2 cellular contexts compared by ENCODE assay signal in the genomic region with DNA sequence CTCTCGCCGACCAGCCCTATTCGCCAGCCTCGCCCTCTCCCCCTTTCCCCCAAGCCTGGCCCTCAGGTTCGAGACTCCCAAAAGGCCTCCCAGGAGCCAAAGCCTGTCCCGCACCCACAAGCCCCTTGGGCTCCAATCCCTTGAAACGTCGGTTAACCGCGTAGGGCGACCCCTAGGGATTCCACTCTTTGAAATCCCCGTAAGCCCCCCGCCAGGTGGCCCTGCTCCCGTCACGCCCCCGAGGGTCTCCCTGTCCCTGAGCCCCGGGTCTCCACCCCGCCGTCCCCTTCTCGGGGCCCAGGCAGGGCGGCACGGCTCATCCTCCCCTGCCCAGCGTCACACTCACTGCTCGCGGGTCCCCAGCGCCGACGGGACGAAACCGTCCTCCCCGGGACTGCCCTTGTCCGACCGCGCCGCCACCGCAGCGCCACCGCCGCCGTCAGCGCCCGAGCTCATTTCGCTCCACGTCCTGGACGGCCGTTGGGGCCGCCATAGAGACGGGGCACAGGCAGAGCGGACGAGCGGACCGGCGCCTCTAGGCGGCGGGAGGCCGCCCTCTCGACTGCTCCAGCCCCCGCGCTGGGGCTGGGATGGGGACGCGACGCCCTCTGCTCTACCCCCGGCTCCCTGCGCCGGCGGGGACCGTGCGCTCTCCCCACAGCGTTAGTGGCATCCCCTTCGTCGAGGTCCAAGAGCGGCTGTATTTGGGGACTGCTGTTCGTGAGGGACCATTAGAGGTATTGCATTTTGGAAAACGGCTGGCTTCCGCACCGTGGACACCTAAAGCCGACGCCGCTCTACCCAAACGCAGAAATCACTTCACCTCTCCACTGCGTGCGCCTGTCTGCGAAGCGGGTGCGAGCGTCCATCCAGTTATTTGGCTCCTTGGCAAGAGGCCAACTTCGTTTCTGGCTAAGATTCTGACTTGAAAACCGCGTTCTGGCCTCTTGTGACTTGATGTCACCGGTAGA.
A peak's percentile ranks its signal among the peaks of the same experiment; 100 is the strongest.
TF ChIP-seq lines count a peak whose summit lies in the region.

A gene (minus strand): TSS at position 510 of the 971 bp plus-strand sequence. CDS start 54 bp downstream, at position 456.

TF ChIP-seq in HEK293T, 16 proteins besides CTCF, POLR2A, EP300 and RAD21 (continued from another document):
- no peak for TF ChIP-seq ARNT (IDR thresholded peaks at IDR 0.05)

TF ChIP-seq in SK-N-SH, 30 proteins besides CTCF, POLR2A, EP300 and RAD21 (continued from another document):
- TF ChIP-seq, protein P1, sequence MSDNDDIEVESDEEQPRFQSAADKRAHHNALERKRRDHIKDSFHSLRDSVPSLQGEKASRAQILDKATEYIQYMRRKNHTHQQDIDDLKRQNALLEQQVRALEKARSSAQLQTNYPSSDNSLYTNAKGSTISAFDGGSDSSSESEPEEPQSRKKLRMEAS (IDR thresholded peaks at IDR 0.05; ENCODE audit: low read depth): peak; percentile 59
- TF ChIP-seq RFX5 (IDR thresholded peaks at IDR 0.05; ENCODE audit: low read length) (no peak), TEAD4 (IDR thresholded peaks at IDR 0.05; ENCODE audit: borderline replicate concordance, insufficient read depth) (no peak), SMC3 (IDR thresholded peaks at IDR 0.05; ENCODE audit: low read depth, low read length) (no peak), FOXM1 (IDR thresholded peaks at IDR 0.05; ENCODE audit: low read depth) (no peak; the same call in 1 of the 2 replicates), RCOR1 (IDR thresholded peaks at IDR 0.05; ENCODE audit: low read length) (no peak; the same call in 1 of the 2 replicates), JUND (IDR thresholded peaks at IDR 0.05) (no peak), GATA2 (CRISPR knock-in tag; IDR thresholded peaks at IDR 0.05) (no peak), MEF2A (IDR thresholded peaks at IDR 0.05; ENCODE audit: borderline replicate concordance, low read depth) (no peak), FOSL2 (IDR thresholded peaks at IDR 0.05; ENCODE audit: borderline replicate concordance, low read depth) (no peak), NRF1 (IDR thresholded peaks at IDR 0.05; ENCODE audit: low read depth, low read length) (no peak), POLR2AphosphoS5 (IDR thresholded peaks at IDR 0.05; ENCODE audit: low read depth, low read length) (peak; percentile 74), RXRA (IDR thresholded peaks at IDR 0.05; ENCODE audit: borderline replicate concordance, low read depth) (no peak), TCF12 (IDR thresholded peaks at IDR 0.05) (peak; percentile 18; the same call in 1 of the 2 replicates), ELF1 (IDR thresholded peaks at IDR 0.05) (peak; percentile 54; the same call in 1 of the 2 replicates)
- TF ChIP-seq, protein P2, sequence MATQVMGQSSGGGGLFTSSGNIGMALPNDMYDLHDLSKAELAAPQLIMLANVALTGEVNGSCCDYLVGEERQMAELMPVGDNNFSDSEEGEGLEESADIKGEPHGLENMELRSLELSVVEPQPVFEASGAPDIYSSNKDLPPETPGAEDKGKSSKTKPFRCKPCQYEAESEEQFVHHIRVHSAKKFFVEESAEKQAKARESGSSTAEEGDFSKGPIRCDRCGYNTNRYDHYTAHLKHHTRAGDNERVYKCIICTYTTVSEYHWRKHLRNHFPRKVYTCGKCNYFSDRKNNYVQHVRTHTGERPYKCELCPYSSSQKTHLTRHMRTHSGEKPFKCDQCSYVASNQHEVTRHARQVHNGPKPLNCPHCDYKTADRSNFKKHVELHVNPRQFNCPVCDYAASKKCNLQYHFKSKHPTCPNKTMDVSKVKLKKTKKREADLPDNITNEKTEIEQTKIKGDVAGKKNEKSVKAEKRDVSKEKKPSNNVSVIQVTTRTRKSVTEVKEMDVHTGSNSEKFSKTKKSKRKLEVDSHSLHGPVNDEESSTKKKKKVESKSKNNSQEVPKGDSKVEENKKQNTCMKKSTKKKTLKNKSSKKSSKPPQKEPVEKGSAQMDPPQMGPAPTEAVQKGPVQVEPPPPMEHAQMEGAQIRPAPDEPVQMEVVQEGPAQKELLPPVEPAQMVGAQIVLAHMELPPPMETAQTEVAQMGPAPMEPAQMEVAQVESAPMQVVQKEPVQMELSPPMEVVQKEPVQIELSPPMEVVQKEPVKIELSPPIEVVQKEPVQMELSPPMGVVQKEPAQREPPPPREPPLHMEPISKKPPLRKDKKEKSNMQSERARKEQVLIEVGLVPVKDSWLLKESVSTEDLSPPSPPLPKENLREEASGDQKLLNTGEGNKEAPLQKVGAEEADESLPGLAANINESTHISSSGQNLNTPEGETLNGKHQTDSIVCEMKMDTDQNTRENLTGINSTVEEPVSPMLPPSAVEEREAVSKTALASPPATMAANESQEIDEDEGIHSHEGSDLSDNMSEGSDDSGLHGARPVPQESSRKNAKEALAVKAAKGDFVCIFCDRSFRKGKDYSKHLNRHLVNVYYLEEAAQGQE (IDR thresholded peaks at IDR 0.05; ENCODE audit: low read depth, low read length): peak; percentile 57; the same call in 1 of the 2 replicates
- TF ChIP-seq, protein P3, sequence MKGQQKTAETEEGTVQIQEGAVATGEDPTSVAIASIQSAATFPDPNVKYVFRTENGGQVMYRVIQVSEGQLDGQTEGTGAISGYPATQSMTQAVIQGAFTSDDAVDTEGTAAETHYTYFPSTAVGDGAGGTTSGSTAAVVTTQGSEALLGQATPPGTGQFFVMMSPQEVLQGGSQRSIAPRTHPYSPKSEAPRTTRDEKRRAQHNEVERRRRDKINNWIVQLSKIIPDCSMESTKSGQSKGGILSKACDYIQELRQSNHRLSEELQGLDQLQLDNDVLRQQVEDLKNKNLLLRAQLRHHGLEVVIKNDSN (IDR thresholded peaks at IDR 0.05; ENCODE audit: borderline replicate concordance, low read depth): 0 out of 2 replicates have a peak, but pooled peaks have one; percentile 24
- TF ChIP-seq, protein P4, sequence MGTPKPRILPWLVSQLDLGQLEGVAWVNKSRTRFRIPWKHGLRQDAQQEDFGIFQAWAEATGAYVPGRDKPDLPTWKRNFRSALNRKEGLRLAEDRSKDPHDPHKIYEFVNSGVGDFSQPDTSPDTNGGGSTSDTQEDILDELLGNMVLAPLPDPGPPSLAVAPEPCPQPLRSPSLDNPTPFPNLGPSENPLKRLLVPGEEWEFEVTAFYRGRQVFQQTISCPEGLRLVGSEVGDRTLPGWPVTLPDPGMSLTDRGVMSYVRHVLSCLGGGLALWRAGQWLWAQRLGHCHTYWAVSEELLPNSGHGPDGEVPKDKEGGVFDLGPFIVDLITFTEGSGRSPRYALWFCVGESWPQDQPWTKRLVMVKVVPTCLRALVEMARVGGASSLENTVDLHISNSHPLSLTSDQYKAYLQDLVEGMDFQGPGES (IDR thresholded peaks at IDR 0.05; ENCODE audit: low read depth, low read length): no peak
- TF ChIP-seq, protein P5, sequence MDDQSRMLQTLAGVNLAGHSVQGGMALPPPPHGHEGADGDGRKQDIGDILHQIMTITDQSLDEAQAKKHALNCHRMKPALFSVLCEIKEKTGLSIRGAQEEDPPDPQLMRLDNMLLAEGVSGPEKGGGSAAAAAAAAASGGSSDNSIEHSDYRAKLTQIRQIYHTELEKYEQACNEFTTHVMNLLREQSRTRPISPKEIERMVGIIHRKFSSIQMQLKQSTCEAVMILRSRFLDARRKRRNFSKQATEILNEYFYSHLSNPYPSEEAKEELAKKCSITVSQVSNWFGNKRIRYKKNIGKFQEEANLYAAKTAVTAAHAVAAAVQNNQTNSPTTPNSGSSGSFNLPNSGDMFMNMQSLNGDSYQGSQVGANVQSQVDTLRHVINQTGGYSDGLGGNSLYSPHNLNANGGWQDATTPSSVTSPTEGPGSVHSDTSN (IDR thresholded peaks at IDR 0.05): 0 out of 2 replicates have a peak, but pooled peaks have one; percentile 15
- TF ChIP-seq, protein P6, sequence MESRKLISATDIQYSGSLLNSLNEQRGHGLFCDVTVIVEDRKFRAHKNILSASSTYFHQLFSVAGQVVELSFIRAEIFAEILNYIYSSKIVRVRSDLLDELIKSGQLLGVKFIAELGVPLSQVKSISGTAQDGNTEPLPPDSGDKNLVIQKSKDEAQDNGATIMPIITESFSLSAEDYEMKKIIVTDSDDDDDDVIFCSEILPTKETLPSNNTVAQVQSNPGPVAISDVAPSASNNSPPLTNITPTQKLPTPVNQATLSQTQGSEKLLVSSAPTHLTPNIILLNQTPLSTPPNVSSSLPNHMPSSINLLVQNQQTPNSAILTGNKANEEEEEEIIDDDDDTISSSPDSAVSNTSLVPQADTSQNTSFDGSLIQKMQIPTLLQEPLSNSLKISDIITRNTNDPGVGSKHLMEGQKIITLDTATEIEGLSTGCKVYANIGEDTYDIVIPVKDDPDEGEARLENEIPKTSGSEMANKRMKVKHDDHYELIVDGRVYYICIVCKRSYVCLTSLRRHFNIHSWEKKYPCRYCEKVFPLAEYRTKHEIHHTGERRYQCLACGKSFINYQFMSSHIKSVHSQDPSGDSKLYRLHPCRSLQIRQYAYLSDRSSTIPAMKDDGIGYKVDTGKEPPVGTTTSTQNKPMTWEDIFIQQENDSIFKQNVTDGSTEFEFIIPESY (IDR thresholded peaks at IDR 0.05; ENCODE audit: borderline replicate concordance, low read depth): no peak; the same call in 1 of the 2 replicates
